8 cellular contexts compared by ENCODE assay signal in genomic region chr4:16225139-16225538, GRCh38. TPM values are rescaled to one million over a fixed set of nuclear protein-coding genes. Genes with fewer than 3 reads are reported as not detected.
DNase-seq lines count a peak whose midpoint lies in the region; ATAC-seq and TF ChIP-seq lines count a peak whose summit lies in the region.

No MANE protein-coding gene starts in this region.

- no peaks in the 10 kb centered on the region for H3K27me3 Mint-ChIP-seq in activated CD8-positive, alpha-beta memory T cell treated with anti-CD3 and anti-CD28 coated beads, Interleukin-2, amount 10 ng/mL, durations not matched to agents 7 days and 5 days
- no peaks in the 10 kb centered on the region for H3K27me3 Mint-ChIP-seq in T-helper 2 cell treated with Interferon-gamma antibody and Interleukin-4, amounts not matched to agents 5 μg/mL and 100 μg/mL, for 36 hours (ENCODE audit: low read depth)

- ATAC-seq in activated CD8-positive, alpha-beta memory T cell treated with anti-CD3 and anti-CD28 coated beads, Interleukin-2, amount 10 ng/mL, durations not matched to agents 7 days and 5 days = no peak
- no peak for ATAC-seq in GM19455 (IDR thresholded peaks at IDR 0.05; ENCODE audit: unreplicated experiment)
- no peak for ATAC-seq in HG02678 (IDR thresholded peaks at IDR 0.05; ENCODE audit: unreplicated experiment)

- CTCF ChIA-PET in activated CD8-positive, alpha-beta memory T cell treated with anti-CD3 and anti-CD28 coated beads, Interleukin-2, amount 10 ng/mL, durations not matched to agents 7 days and 5 days (lab: Charles Lee) = interaction anchor here (2.1 kb wide), 1 partner anchor 19 kb away, joined by 7 read pairs; no protein-coding TSS in a partner anchor

- no peak for DNase-seq in activated CD8-positive, alpha-beta memory T cell treated with anti-CD3 and anti-CD28 coated beads, Interleukin-2, amount 10 ng/mL, durations not matched to agents 7 days and 5 days
- no peak for DNase-seq in activated CD8-positive, alpha-beta memory T cell treated with anti-CD3 and anti-CD28 coated beads, Interleukin-2, amount 50 U/mL, for 4 hours
- DNase-seq in T-helper 2 cell treated with Interferon-gamma antibody and Interleukin-4, amounts not matched to agents 5 μg/mL and 100 μg/mL, for 36 hours (ENCODE audit: low spot score) = no peak
- DNase-seq in fibroblast of peridontal ligament (ENCODE audit: extremely low read depth) (peak; percentile 64), retinal pigment epithelial cell (ENCODE audit: low read depth) (no peak), NCI-H345 treated with DMSO at 0.1 percent for 48 hours (lab: John Stamatoyannopoulos, UW; ENCODE audit: unreplicated experiment) (no peak)

- peaks cover 11% of the 10 kb centered on the region for H3K36me3 Mint-ChIP-seq in activated CD8-positive, alpha-beta memory T cell treated with anti-CD3 and anti-CD28 coated beads, Interleukin-2, amount 10 ng/mL, durations not matched to agents 7 days and 5 days
- H3K36me3 Mint-ChIP-seq in T-helper 2 cell treated with Interferon-gamma antibody and Interleukin-4, amounts not matched to agents 5 μg/mL and 100 μg/mL, for 36 hours (ENCODE audit: low read depth) = peaks cover 20% of the 10 kb centered on the region

- peak overlapping the region; percentile 87 for H3K4me3 Mint-ChIP-seq in activated CD8-positive, alpha-beta memory T cell treated with anti-CD3 and anti-CD28 coated beads, Interleukin-2, amount 10 ng/mL, durations not matched to agents 7 days and 5 days
- H3K4me3 Mint-ChIP-seq in T-helper 2 cell treated with Interferon-gamma antibody and Interleukin-4, amounts not matched to agents 5 μg/mL and 100 μg/mL, for 36 hours = peak overlapping the region; percentile 87

- no peak for TF ChIP-seq CTCF in retinal pigment epithelial cell (conservative IDR thresholded peaks at IDR 0.05; ENCODE audit: low read depth, low read length)

- H3K4me3 ChIP-seq in retinal pigment epithelial cell (ENCODE audit: low read length) = peak overlapping the region; percentile 86

- no peaks in the 10 kb centered on the region for H3K9me3 Mint-ChIP-seq in activated CD8-positive, alpha-beta memory T cell treated with anti-CD3 and anti-CD28 coated beads, Interleukin-2, amount 10 ng/mL, durations not matched to agents 7 days and 5 days (ENCODE audit: low read depth)
- no peaks in the 10 kb centered on the region for H3K9me3 Mint-ChIP-seq in T-helper 2 cell treated with Interferon-gamma antibody and Interleukin-4, amounts not matched to agents 5 μg/mL and 100 μg/mL, for 36 hours

- peaks cover 42% of the 10 kb centered on the region for H3K4me1 Mint-ChIP-seq in activated CD8-positive, alpha-beta memory T cell treated with anti-CD3 and anti-CD28 coated beads, Interleukin-2, amount 10 ng/mL, durations not matched to agents 7 days and 5 days
- peaks cover 42% of the 10 kb centered on the region for H3K4me1 Mint-ChIP-seq in T-helper 2 cell treated with Interferon-gamma antibody and Interleukin-4, amounts not matched to agents 5 μg/mL and 100 μg/mL, for 36 hours (ENCODE audit: low read depth)

- H3K27ac Mint-ChIP-seq in activated CD8-positive, alpha-beta memory T cell treated with anti-CD3 and anti-CD28 coated beads, Interleukin-2, amount 10 ng/mL, durations not matched to agents 7 days and 5 days = peak overlapping the region; percentile 94
- H3K27ac Mint-ChIP-seq in T-helper 2 cell treated with Interferon-gamma antibody and Interleukin-4, amounts not matched to agents 5 μg/mL and 100 μg/mL, for 36 hours = peak overlapping the region; percentile 90

RNA-seq across cellular contexts. Expression of gene TAPT1, which starts 1.1 kb away (rescaled TPM):
- 10 to 100 TPM; 34.4 to 37.5 TPM for total RNA-seq in activated CD8-positive, alpha-beta memory T cell treated with anti-CD3 and anti-CD28 coated beads, Interleukin-2, amount 10 ng/mL, durations not matched to agents 7 days and 5 days
